Comparison of ENCODE assay signal across 15 cellular contexts in genomic region chr6:34357937-34358336, GRCh38.
"Had no signal": no experiment of that assay in that cellular context is flagged by ENCODE, and none has a peak within 500 bp of the region (broad histone marks: within the 10 kb centered on the region; RNA-seq: fewer than 3 reads in every experiment).

No MANE protein-coding gene starts in this region.

- H3K9me3 Mint-ChIP-seq: T-cell had no signal

- H3K27me3 ChIP-seq: body of pancreas had no signal

- H3K27ac Mint-ChIP-seq: activated CD4-positive, alpha-beta T cell treated with anti-CD3 and anti-CD28 coated beads for 36 hours; activated CD8-positive, alpha-beta T cell treated with anti-CD3 and anti-CD28 coated beads, Interleukin-2, amount 10 ng/mL, durations not matched to agents 7 days and 5 days; T-cell had no signal

- ATAC-seq: activated CD4-positive, alpha-beta T cell treated with anti-CD3 and anti-CD28 coated beads for 36 hours; activated CD8-positive, alpha-beta T cell treated with anti-CD3 and anti-CD28 coated beads, Interleukin-2, amount 10 ng/mL, durations not matched to agents 7 days and 5 days; body of pancreas; T-cell had no signal

- H3K27me3 Mint-ChIP-seq: activated CD4-positive, alpha-beta T cell treated with anti-CD3 and anti-CD28 coated beads for 36 hours; T-cell had no signal

- DNase-seq: activated CD4-positive, alpha-beta T cell treated with anti-CD3 and anti-CD28 coated beads for 36 hours; activated CD4-positive, CD25-positive, alpha-beta regulatory T cell; activated CD8-positive, alpha-beta memory T cell treated with anti-CD3 and anti-CD28 coated beads, Interleukin-2, amount 50 U/mL, for 48 hours; activated CD8-positive, alpha-beta T cell treated with anti-CD3 and anti-CD28 coated beads, Interleukin-2, amount 10 ng/mL, durations not matched to agents 7 days and 5 days; activated naive CD4-positive, alpha-beta T cell treated with anti-CD3 and anti-CD28 coated beads, Interleukin-2, amount 50 U/mL, for 16 hours; activated T-cell treated with anti-CD3 and anti-CD28 coated beads, Interleukin-2, amount 50 U/mL, for 1 hour; aorta; central memory CD4-positive, alpha-beta T cell; MM.1S; NCI-H1436; T-cell; T-helper 2 cell; T1000 had no signal

- H3K4me3 ChIP-seq: body of pancreas, SK-N-MC had no signal

- H3K27ac ChIP-seq: body of pancreas had no signal

- H3K36me3 Mint-ChIP-seq: T-cell had no signal

- H3K4me3 Mint-ChIP-seq: activated CD4-positive, alpha-beta T cell treated with anti-CD3 and anti-CD28 coated beads for 36 hours; activated CD8-positive, alpha-beta T cell treated with anti-CD3 and anti-CD28 coated beads, Interleukin-2, amount 10 ng/mL, durations not matched to agents 7 days and 5 days; T-cell had no signal

- H3K9me3 ChIP-seq: body of pancreas had no signal
